In the genomic region with DNA sequence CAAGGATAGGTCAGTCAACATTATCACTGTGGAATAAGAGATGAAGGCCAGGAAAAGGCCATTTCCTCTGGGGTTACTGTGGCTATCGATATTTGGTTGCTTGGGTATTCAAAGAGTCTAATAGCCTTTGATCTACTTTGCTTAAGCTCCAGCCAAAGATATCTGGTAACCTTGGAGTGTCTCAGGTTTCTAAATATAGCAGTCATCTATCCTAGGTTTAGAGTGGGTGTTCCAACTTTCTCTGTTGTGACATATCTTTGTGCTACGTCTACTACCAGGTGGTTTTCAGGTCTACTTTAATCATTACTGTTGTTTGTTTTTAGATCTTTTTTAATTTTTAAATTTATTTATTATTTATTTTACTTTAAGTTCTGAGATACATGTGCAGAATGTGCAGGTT, we compare ENCODE assay signal across 21 cellular contexts. TPM values are rescaled to one million over a fixed set of nuclear protein-coding genes. Genes with fewer than 3 reads are reported as not detected.
DNase-seq lines count a peak whose midpoint lies in the region; ATAC-seq and TF ChIP-seq lines count a peak whose summit lies in the region.
"Had no signal": no experiment of that assay in that cellular context is flagged by ENCODE, and none has a peak within 500 bp of the region (broad histone marks: within the 10 kb centered on the region; RNA-seq: fewer than 3 reads in every experiment).

No MANE protein-coding gene starts in this region.

- H3K27ac ChIP-seq in left ventricle myocardium inferior (replicated peaks): no peak overlapping the region
- H3K27ac ChIP-seq in skeletal muscle tissue (ENCODE audit: low read depth, low read length): peak overlapping the region; percentile 28
- H3K27ac ChIP-seq: BLaER1, HL-60 had no signal

- ATAC-seq in Right ventricle myocardium inferior (peak; percentile 48), left ventricle myocardium superior (peak; percentile 74)
- ATAC-seq: GM12878, HCT116, HepG2 had no signal

- H3K27me3 ChIP-seq in left ventricle myocardium inferior (ENCODE audit: low read depth) (no peaks in the 10 kb centered on the region), skeletal muscle tissue (ENCODE audit: control insufficient read depth in 3 of 3, insufficient read depth in 3 of 3, low read length in 3 of 3) (no peaks in the 10 kb centered on the region)
- H3K27me3 ChIP-seq: BLaER1 had no signal

- DNase-seq in Right ventricle myocardium inferior (ENCODE audit: missing footprints) (no peak), cardiac septum (ENCODE audit: low spot score) (no peak), left ventricle myocardium superior (no peak), left ventricle myocardium inferior (no peak), NCI-H2196 (lab: John Stamatoyannopoulos, UW; ENCODE audit: unreplicated experiment) (no peak), cerebellum (ENCODE audit: low spot score) (no peak)
- DNase-seq: 8988T; CD4-positive, alpha-beta memory T cell; DMS153; DMS79; GF-D8; GOT3; H7; HFFc6 had no signal

- peaks cover 24% of the 10 kb centered on the region for H3K36me3 ChIP-seq in left ventricle myocardium inferior
- peaks cover 14 to 22% (median 20%) of the 10 kb centered on the region in 3 donors for H3K36me3 ChIP-seq in skeletal muscle tissue (ENCODE audit: control insufficient read depth in 3 of 3, insufficient read depth in 3 of 3, low read length in 3 of 3)

- no peak for TF ChIP-seq CTCF in left ventricle myocardium inferior (IDR thresholded peaks at IDR 0.05; ENCODE audit: borderline replicate concordance)

- H3K4me3 ChIP-seq in left ventricle myocardium inferior: no peak overlapping the region
- H3K4me3 ChIP-seq in skeletal muscle tissue (ENCODE audit: low read length in 3 of 3): peak overlapping the region in 2 of 3 donors; percentile 9 to 25
- H3K4me3 ChIP-seq: BLaER1, GM12878 had no signal

- intact Hi-C loops in Right ventricle myocardium inferior (cut with DNase I): no loop called here
- intact Hi-C loops in cardiac septum (cut with DNase I): no loop called here
- intact Hi-C loops in left ventricle myocardium superior (cut with micrococcal nuclease): no loop called here
- intact Hi-C loops in left ventricle myocardium inferior (cut with micrococcal nuclease): no loop called here

- H3K4me1 ChIP-seq in left ventricle myocardium inferior (peaks cover 7% of the 10 kb centered on the region), skeletal muscle tissue (ENCODE audit: control insufficient read depth in 3 of 3, insufficient read depth in 3 of 3, low read length in 3 of 3) (peaks cover 0 to 11% (median 5%) of the 10 kb centered on the region in 3 donors)
- H3K4me1 ChIP-seq: BLaER1 had no signal

- no peak overlapping the region for H3K9ac ChIP-seq in skeletal muscle tissue (ENCODE audit: low read depth in 1 of 3, low read length in 3 of 3)
- H3K9ac ChIP-seq: BLaER1 had no signal

- H3K9me3 ChIP-seq in left ventricle myocardium inferior (replicated peaks) (no peaks in the 10 kb centered on the region), skeletal muscle tissue (ENCODE audit: control insufficient read depth in 3 of 3, low read length in 3 of 3) (no peaks in the 10 kb centered on the region)
- H3K9me3 ChIP-seq: BLaER1 had no signal

RNA-seq across cellular contexts. Expression of gene RDH12, which starts 42.4 kb away (rescaled TPM):
- total RNA-seq in Right ventricle myocardium inferior (not detected), cardiac septum (not detected), left ventricle myocardium superior (not detected), left ventricle myocardium inferior (not detected), skeletal muscle tissue (0.52 TPM), cerebellum (1.00 TPM)
- total RNA-seq: A673; CD4-positive, alpha-beta memory T cell; GM12878; HFFc6 had no signal

RNA-seq across cellular contexts. Expression of gene RDH11, which starts 48.5 kb away (rescaled TPM):
- total RNA-seq in Right ventricle myocardium inferior: 14.3 TPM
- 18.3 TPM for total RNA-seq in cardiac septum
- total RNA-seq in left ventricle myocardium superior: 12.5 TPM
- total RNA-seq in left ventricle myocardium inferior: 13.9 TPM
- total RNA-seq in skeletal muscle tissue: 35.5 TPM
- total RNA-seq in cerebellum: 79.2 TPM
